11 cellular contexts compared by ENCODE assay signal in the genomic region with DNA sequence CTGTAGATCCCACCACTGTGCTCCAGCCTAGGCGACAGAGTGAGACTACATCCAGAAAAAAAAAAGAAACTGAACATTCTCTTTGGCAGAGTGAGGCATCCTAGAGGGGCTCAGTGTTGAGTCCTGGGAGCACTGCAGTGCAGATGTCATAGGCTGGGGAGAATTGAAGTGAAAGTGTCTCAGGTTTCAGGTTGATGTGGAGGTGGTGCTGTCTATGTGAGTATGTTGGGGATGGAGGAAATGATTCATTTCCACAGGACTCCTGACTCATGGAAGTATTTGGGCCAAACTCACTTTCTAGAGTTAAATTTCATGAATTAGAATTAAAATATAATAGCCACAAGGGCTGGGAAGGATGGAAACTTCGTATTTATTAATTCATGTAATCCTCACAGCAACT.
DNase-seq lines count a peak whose midpoint lies in the region; ATAC-seq lines count a peak whose summit lies in the region.
"Had no signal": no experiment of that assay in that cellular context is flagged by ENCODE, and none has a peak within 500 bp of the region (broad histone marks: within the 10 kb centered on the region; RNA-seq: fewer than 3 reads in every experiment).

No MANE protein-coding gene starts in this region.

- no peak overlapping the region for H3K4me2 ChIP-seq in neuronal stem cell (ENCODE audit: insufficient read depth, low read length, poor library complexity, severe bottlenecking)

- H4K91ac ChIP-seq in neuronal stem cell (ENCODE audit: low read depth, low read length, poor library complexity), result no peak overlapping the region

- in situ Hi-C loops in Caki2 (cut with HindIII; ENCODE audit: low pct_unique_long_range_greater_than_20kb, low sequenced_read_pairs), result no loop called here

- H3K9me3 ChIP-seq in neuronal stem cell (replicated peaks in 1 of 2; ENCODE audit: control insufficient read depth in 2 of 2, insufficient read depth in 1 of 2, low read depth in 1 of 2, low read length in 2 of 2), result no peaks in the 10 kb centered on the region
- H3K9me3 ChIP-seq: adrenal gland had no signal

- no peaks in the 10 kb centered on the region for H3K79me1 ChIP-seq in neuronal stem cell (ENCODE audit: low read depth, low read length)

- no peak overlapping the region for H2AFZ ChIP-seq in neuronal stem cell (ENCODE audit: low read length)

- peak overlapping the region; percentile 46 for H3K18ac ChIP-seq in neuronal stem cell (ENCODE audit: low read length)

- peaks cover 15% of the 10 kb centered on the region for H3K27me3 Mint-ChIP-seq in activated T-helper 17 cell treated with anti-CD3 and anti-CD28 coated beads, Interleukin-2, amount 50 U/mL, for 72 hours

- H3K4ac ChIP-seq in neuronal stem cell (ENCODE audit: low read length), result no peak overlapping the region

- H3K36me3 Mint-ChIP-seq in activated T-helper 17 cell treated with anti-CD3 and anti-CD28 coated beads, Interleukin-2, amount 50 U/mL, for 72 hours (ENCODE audit: low read depth), result no peaks in the 10 kb centered on the region

- H3K23ac ChIP-seq in neuronal stem cell (ENCODE audit: low read depth, low read length, poor library complexity), result no peak overlapping the region

- no peak overlapping the region for H2BK12ac ChIP-seq in neuronal stem cell (ENCODE audit: low read length)

- no peak overlapping the region for H3K9ac ChIP-seq in neuronal stem cell (ENCODE audit: low read depth, low read length, poor library complexity)

- no peak overlapping the region for H3K14ac ChIP-seq in neuronal stem cell (ENCODE audit: low read length)

- H3K4me1 ChIP-seq in neuronal stem cell (ENCODE audit: control insufficient read depth in 2 of 2, insufficient read depth in 1 of 2, low read depth in 1 of 2, low read length in 2 of 2), result peaks cover 0 to 5% of the 10 kb centered on the region in 2 donors

- no peak overlapping the region for H2BK120ac ChIP-seq in neuronal stem cell (ENCODE audit: low read depth, low read length)

- no peaks in the 10 kb centered on the region for H3K27me3 ChIP-seq in neuronal stem cell (ENCODE audit: control insufficient read depth in 3 of 3, insufficient read depth in 3 of 3, low read depth in 1 of 3, low read length in 3 of 3)
- H3K27me3 ChIP-seq: adrenal gland had no signal

- DNase-seq in Caki2 (ENCODE audit: low read depth), result peak; percentile 63
- DNase-seq in neuronal stem cell (ENCODE audit: low spot score), result no peak
- no peak for DNase-seq in T-helper 9 cell
- no peak for DNase-seq in DMS53 treated with DMSO at 0.1 percent for 48 hours (lab: John Stamatoyannopoulos, UW; ENCODE audit: unreplicated experiment)
- DNase-seq in globus pallidus (ENCODE audit: low spot score), result no peak
- DNase-seq: NCI-H2081 had no signal

- H3K27ac ChIP-seq in neuronal stem cell (replicated peaks; ENCODE audit: low read length), result no peak overlapping the region
- H3K27ac ChIP-seq: adrenal gland had no signal

- no peaks in the 10 kb centered on the region for H3K9me3 Mint-ChIP-seq in activated T-helper 17 cell treated with anti-CD3 and anti-CD28 coated beads, Interleukin-2, amount 50 U/mL, for 72 hours

- no peak overlapping the region for H2AK5ac ChIP-seq in neuronal stem cell (ENCODE audit: low read depth, low read length)

- WGBS in neuronal stem cell (ENCODE audit: extremely low coverage in 2 of 2, insufficient read length in 2 of 2, insufficient replicate concordance in 1 of 2), 2 donors, result no CpG with 5 or more reads among the region's 2 CpGs

- no peak overlapping the region for H2BK15ac ChIP-seq in neuronal stem cell (ENCODE audit: low read length)

- no peak overlapping the region for H3K4me3 Mint-ChIP-seq in activated T-helper 17 cell treated with anti-CD3 and anti-CD28 coated beads, Interleukin-2, amount 50 U/mL, for 72 hours
- H3K4me3 Mint-ChIP-seq: neural crest cell had no signal

- H3K27ac Mint-ChIP-seq in activated T-helper 17 cell treated with anti-CD3 and anti-CD28 coated beads, Interleukin-2, amount 50 U/mL, for 72 hours, result peak overlapping the region; percentile 10

- no peak overlapping the region for H4K8ac ChIP-seq in neuronal stem cell (ENCODE audit: low read depth, low read length)

- no peaks in the 10 kb centered on the region for H3K36me3 ChIP-seq in neuronal stem cell (replicated peaks in 1 of 2; ENCODE audit: control insufficient read depth in 2 of 2, insufficient read depth in 2 of 2, low read length in 2 of 2)
- H3K36me3 ChIP-seq: adrenal gland had no signal

- H2BK5ac ChIP-seq in neuronal stem cell (ENCODE audit: low read length), result no peak overlapping the region

- H3K4me3 ChIP-seq in neuronal stem cell (ENCODE audit: low read length in 2 of 2), result no peak overlapping the region
- H3K4me3 ChIP-seq: adrenal gland had no signal

- ATAC-seq in HG02610 (IDR thresholded peaks at IDR 0.05; ENCODE audit: unreplicated experiment) (peak; percentile 65), HG03520 (IDR thresholded peaks at IDR 0.05; ENCODE audit: unreplicated experiment) (no peak)
- peak; percentile 99 for ATAC-seq in activated T-helper 17 cell treated with anti-CD3 and anti-CD28 coated beads, Interleukin-2, amount 50 U/mL, for 72 hours (replicated peaks)

- peaks cover 6% of the 10 kb centered on the region for H3K4me1 Mint-ChIP-seq in activated T-helper 17 cell treated with anti-CD3 and anti-CD28 coated beads, Interleukin-2, amount 50 U/mL, for 72 hours
- H3K4me1 Mint-ChIP-seq: neural crest cell had no signal
